ENCODE assay signal across 8 cellular contexts in the genomic region with DNA sequence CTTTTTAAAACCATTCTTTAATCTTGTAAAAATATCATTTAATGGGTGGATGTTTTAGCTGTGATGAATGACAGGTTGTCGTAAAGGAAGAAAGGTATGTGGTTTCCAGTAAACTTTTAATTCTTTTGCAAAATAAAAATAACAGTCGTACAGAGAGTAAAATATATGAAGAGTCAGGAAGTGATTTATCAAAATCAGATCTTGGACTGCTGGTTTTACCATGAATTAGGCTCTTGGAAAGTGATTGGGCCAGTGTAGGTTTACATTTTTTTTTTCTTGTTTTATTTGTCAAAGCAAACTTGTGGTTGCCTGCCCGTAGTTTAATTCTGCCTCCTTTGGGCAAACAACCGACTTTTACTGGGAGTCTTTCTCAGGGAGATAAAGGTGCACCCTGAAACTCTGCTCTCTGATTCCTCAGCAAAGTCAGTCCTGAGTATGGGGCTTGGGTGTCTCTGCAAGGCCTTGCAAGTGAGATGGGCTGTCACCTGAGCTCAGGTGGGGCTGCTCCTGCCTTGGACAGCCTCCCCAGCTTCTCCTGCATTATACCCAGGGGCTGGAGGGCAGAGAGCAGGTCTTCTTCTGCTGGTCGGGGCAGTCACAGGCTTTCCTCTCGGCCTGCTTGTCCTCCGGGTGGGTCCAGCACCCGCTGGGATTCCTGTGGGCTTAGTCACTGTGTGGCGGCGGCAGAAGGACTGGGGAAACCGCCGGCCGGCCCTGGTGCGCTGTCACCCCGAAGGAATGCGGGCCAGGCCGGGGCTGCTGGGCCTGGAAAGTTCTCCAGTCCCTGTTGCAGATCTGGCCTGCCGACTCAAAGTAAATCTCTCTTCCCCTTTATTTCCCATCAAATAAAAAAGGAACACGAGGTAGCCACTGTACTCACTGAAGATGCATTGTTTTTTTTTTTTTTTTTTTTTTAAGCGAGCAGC.
DNase-seq lines count a peak whose midpoint lies in the region; ATAC-seq and TF ChIP-seq lines count a peak whose summit lies in the region.

No MANE protein-coding gene starts in this region.

- no peak overlapping the region for H3K4me3 ChIP-seq in right lobe of liver

- peak; percentile 75 to 89 (median 85) for ATAC-seq in right lobe of liver
- no peak for ATAC-seq in HG02870 (IDR thresholded peaks at IDR 0.05; ENCODE audit: unreplicated experiment)
- ATAC-seq in HG02970 (IDR thresholded peaks at IDR 0.05; ENCODE audit: low FRiP score, unreplicated experiment) = no peak
- no peak for ATAC-seq in GM19395 (IDR thresholded peaks at IDR 0.05; ENCODE audit: unreplicated experiment)

- no peaks in the 10 kb centered on the region for H3K27me3 ChIP-seq in right lobe of liver

- TF ChIP-seq CTCF in right lobe of liver (IDR thresholded peaks at IDR 0.05) (no peak), type B pancreatic cell (conservative IDR thresholded peaks at IDR 0.05) (no peak)

- H3K27ac Mint-ChIP-seq in type B pancreatic cell = peak overlapping the region; percentile 98

- H3K36me3 Mint-ChIP-seq in type B pancreatic cell = no peaks in the 10 kb centered on the region

- H3K27me3 Mint-ChIP-seq in type B pancreatic cell = no peaks in the 10 kb centered on the region

- H3K9me3 ChIP-seq in right lobe of liver = no peaks in the 10 kb centered on the region

- peaks cover 65% of the 10 kb centered on the region for H3K4me1 Mint-ChIP-seq in type B pancreatic cell (ENCODE audit: unreplicated experiment)

- WGBS in right lobe of liver (ENCODE audit: insufficient coverage, low coverage, low lambda C conversion rate, missing lambda C conversion rate) = 39% methylated on average over 6 of the region's 20 CpGs

- peak overlapping the region; percentile 75 for H3K4me3 Mint-ChIP-seq in type B pancreatic cell

- no peaks in the 10 kb centered on the region for H3K9me3 Mint-ChIP-seq in type B pancreatic cell

- intact Hi-C loops in right lobe of liver (cut with DNase I) = no loop called here

- H3K27ac ChIP-seq in right lobe of liver = peak overlapping the region in 2 of 3 donors; percentile 44 to 57

- DNase-seq in HuH-7 (ENCODE audit: low spot score) (peak; percentile 75), dermis microvascular lymphatic vessel endothelial cell (ENCODE audit: low read depth in 2 of 2) (peak; percentile 68 to 93), right lobe of liver (peak; percentile 51 to 72 (median 65)), type B pancreatic cell (ENCODE audit: extremely low spot score, unreplicated experiment) (peak; percentile 79), NCI-H146 treated with DMSO at 0.1 percent for 48 hours (lab: John Stamatoyannopoulos, UW; ENCODE audit: unreplicated experiment) (no peak)

- TF ChIP-seq POLR2A in right lobe of liver (IDR thresholded peaks at IDR 0.05) = no peak

- H3K4me1 ChIP-seq in right lobe of liver = no peaks in the 10 kb centered on the region

- no peaks in the 10 kb centered on the region for H3K36me3 ChIP-seq in right lobe of liver

Comparison
In these comparisons a context has a peak if more than half of its experiments do, and no peak if none do; other contexts are left out.
1. ATAC-seq: peak in right lobe of liver (4 of 4); none in HG02870 (single experiment), HG02970 (single experiment) and GM19395 (single experiment).